1 cellular context compared by ENCODE assay signal in the genomic region with DNA sequence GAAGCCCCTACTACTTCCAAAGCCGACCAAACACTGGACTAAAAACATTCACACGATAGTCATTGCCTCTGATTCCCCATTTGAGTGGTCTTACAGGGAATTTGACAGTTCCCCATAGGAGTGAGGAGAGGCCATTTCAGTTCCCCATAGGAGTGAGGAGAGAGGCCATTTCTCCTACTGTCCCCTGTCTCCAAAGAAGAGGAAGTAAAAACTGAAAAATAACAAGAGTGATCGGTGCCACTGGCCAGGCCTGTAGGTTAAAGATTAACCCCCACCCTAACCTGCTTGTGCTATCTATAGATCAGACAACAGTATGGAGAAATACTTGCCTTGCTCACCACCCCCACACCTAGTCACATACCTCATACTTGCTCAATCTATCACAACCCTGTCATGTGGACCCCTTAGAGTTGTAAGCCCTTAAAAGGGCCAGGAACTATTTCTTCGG.
TF ChIP-seq lines count a peak whose summit lies in the region.

No MANE protein-coding gene starts in this region.

TF ChIP-seq in K562, 482 proteins besides CTCF, POLR2A, EP300 and RAD21 (continued from another document and continues in another):
- TF ChIP-seq MITF (IDR thresholded peaks at IDR 0.05) (no peak), CEBPG (CRISPR knock-in tag; IDR thresholded peaks at IDR 0.05) (no peak), CEBPG (tag; conservative IDR thresholded peaks at IDR 0.05 in 1 of 2, IDR thresholded peaks at IDR 0.05 in 1 of 2) (no peak), ZNF785 (CRISPR knock-in tag; IDR thresholded peaks at IDR 0.05) (no peak), ELK3 (CRISPR knock-in tag; IDR thresholded peaks at IDR 0.05) (no peak), SNIP1 (IDR thresholded peaks at IDR 0.05; ENCODE audit: low read depth) (0 out of 2 replicates have a peak, but pooled peaks have one; percentile 44), BRD4 (IDR thresholded peaks at IDR 0.05) (peak; percentile 84; the same call in 1 of the 2 replicates), NR2C2 (CRISPR knock-in tag; IDR thresholded peaks at IDR 0.05) (no peak), NR2C2 (tag; IDR thresholded peaks at IDR 0.05) (0 out of 2 replicates have a peak, but pooled peaks have one; percentile 21), CREM (IDR thresholded peaks at IDR 0.05; ENCODE audit: low read depth) (no peak), NFATC3 (IDR thresholded peaks at IDR 0.05) (no peak), ZNF583 (CRISPR knock-in tag; IDR thresholded peaks at IDR 0.05) (no peak), CBFA2T2 (conservative IDR thresholded peaks at IDR 0.05) (peak; percentile 40; the same call in 1 of the 2 replicates), NCOR1 (IDR thresholded peaks at IDR 0.05) (peak; percentile 38; the same call in 1 of the 2 replicates), ZBTB8A (IDR thresholded peaks at IDR 0.05; ENCODE audit: partially characterized antibody) (no peak), ZNF644 (tag; IDR thresholded peaks at IDR 0.05; ENCODE audit: low read depth) (0 out of 2 replicates have a peak, but pooled peaks have one; percentile 27), TEAD2 (tag; IDR thresholded peaks at IDR 0.05) (no peak), HMBOX1 (IDR thresholded peaks at IDR 0.05) (peak; percentile 92), ZNF318 (IDR thresholded peaks at IDR 0.05; ENCODE audit: borderline replicate concordance in 1 of 2, low read depth in 1 of 2) (no peak), EGR1 (conservative IDR thresholded peaks at IDR 0.05) (peak; percentile 31; the same call in 1 of the 2 replicates), DACH1 (IDR thresholded peaks at IDR 0.05; ENCODE audit: partially characterized antibody) (no peak), ZEB2 (IDR thresholded peaks at IDR 0.05) (0 out of 2 replicates have a peak, but pooled peaks have one; percentile 17), ARID1B (IDR thresholded peaks at IDR 0.05) (peak; percentile 58), SMARCA4 (IDR thresholded peaks at IDR 0.05) (peak; percentile 19; the same call in 1 of the 2 replicates), GATA2 (CRISPR knock-in tag; IDR thresholded peaks at IDR 0.05) (peak; percentile 41; the same call in 1 of the 2 replicates), TCF7L2 (IDR thresholded peaks at IDR 0.05; ENCODE audit: low read depth, low read length) (no peak), HSF4 (CRISPR knock-in tag; IDR thresholded peaks at IDR 0.05; ENCODE audit: borderline replicate concordance) (no peak), FOS (IDR thresholded peaks at IDR 0.05; ENCODE audit: extremely low read depth, insufficient read length) (no peak), TAF7 (tag; IDR thresholded peaks at IDR 0.05) (0 out of 2 replicates have a peak, but pooled peaks have one; percentile 32), ESRRA (IDR thresholded peaks at IDR 0.05; ENCODE audit: borderline replicate concordance, low read depth) (no peak), TEAD4 (IDR thresholded peaks at IDR 0.05; ENCODE audit: low read length) (peak; percentile 55), TEAD4 (CRISPR knock-in tag; IDR thresholded peaks at IDR 0.05; ENCODE audit: borderline replicate concordance) (no peak), NONO (IDR thresholded peaks at IDR 0.05; ENCODE audit: low read depth in 2 of 2, low read length in 1 of 2) (no peak), ZNF184 (CRISPR knock-in tag; IDR thresholded peaks at IDR 0.05) (no peak), ZBTB26 (CRISPR knock-in tag; IDR thresholded peaks at IDR 0.05) (0 out of 2 replicates have a peak, but pooled peaks have one; percentile 75), NCOA2 (IDR thresholded peaks at IDR 0.05; ENCODE audit: partially characterized antibody in 2 of 2) (no peak), ZNF551 (CRISPR knock-in tag; IDR thresholded peaks at IDR 0.05) (no peak), TAL1 (IDR thresholded peaks at IDR 0.05) (peak; percentile 41; the same call in 1 of the 2 replicates), KDM4B (IDR thresholded peaks at IDR 0.05; ENCODE audit: borderline replicate concordance in 2 of 2, low read depth in 1 of 2) (no peak), CEBPB (tag; IDR thresholded peaks at IDR 0.05) (peak; percentile 82), RFX7 (CRISPR knock-in tag; IDR thresholded peaks at IDR 0.05) (no peak), ZNF766 (CRISPR knock-in tag; conservative IDR thresholded peaks at IDR 0.05) (peak; percentile 83), CXXC5 (CRISPR knock-in tag; IDR thresholded peaks at IDR 0.05) (0 out of 2 replicates have a peak, but pooled peaks have one; percentile 20), MEIS2 (IDR thresholded peaks at IDR 0.05; ENCODE audit: partially characterized antibody) (peak; percentile 42), TEAD1 (CRISPR knock-in tag; IDR thresholded peaks at IDR 0.05) (0 out of 4 replicates have a peak, but pooled peaks of 1 of the 2 experiments have one; percentile 32), NR2C1 (IDR thresholded peaks at IDR 0.05) (peak; percentile 13; the same call in 1 of the 2 replicates), NR2C1 (tag; IDR thresholded peaks at IDR 0.05) (peak; percentile 54; the same call in 1 of the 2 replicates), ZNF699 (CRISPR knock-in tag; IDR thresholded peaks at IDR 0.05; ENCODE audit: insufficient replicate concordance) (no peak)
- TF ChIP-seq, protein P1, sequence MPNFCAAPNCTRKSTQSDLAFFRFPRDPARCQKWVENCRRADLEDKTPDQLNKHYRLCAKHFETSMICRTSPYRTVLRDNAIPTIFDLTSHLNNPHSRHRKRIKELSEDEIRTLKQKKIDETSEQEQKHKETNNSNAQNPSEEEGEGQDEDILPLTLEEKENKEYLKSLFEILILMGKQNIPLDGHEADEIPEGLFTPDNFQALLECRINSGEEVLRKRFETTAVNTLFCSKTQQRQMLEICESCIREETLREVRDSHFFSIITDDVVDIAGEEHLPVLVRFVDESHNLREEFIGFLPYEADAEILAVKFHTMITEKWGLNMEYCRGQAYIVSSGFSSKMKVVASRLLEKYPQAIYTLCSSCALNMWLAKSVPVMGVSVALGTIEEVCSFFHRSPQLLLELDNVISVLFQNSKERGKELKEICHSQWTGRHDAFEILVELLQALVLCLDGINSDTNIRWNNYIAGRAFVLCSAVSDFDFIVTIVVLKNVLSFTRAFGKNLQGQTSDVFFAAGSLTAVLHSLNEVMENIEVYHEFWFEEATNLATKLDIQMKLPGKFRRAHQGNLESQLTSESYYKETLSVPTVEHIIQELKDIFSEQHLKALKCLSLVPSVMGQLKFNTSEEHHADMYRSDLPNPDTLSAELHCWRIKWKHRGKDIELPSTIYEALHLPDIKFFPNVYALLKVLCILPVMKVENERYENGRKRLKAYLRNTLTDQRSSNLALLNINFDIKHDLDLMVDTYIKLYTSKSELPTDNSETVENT (CRISPR knock-in tag; IDR thresholded peaks at IDR 0.05) = no peak
- TF ChIP-seq, protein P2, sequence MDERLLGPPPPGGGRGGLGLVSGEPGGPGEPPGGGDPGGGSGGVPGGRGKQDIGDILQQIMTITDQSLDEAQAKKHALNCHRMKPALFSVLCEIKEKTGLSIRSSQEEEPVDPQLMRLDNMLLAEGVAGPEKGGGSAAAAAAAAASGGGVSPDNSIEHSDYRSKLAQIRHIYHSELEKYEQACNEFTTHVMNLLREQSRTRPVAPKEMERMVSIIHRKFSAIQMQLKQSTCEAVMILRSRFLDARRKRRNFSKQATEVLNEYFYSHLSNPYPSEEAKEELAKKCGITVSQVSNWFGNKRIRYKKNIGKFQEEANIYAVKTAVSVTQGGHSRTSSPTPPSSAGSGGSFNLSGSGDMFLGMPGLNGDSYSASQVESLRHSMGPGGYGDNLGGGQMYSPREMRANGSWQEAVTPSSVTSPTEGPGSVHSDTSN (CRISPR knock-in tag; IDR thresholded peaks at IDR 0.05; ENCODE audit: low read depth) = no peak
- TF ChIP-seq, protein P2 (tag; conservative IDR thresholded peaks at IDR 0.05; ENCODE audit: low read depth) = peak; percentile 58
